In the genomic region with DNA sequence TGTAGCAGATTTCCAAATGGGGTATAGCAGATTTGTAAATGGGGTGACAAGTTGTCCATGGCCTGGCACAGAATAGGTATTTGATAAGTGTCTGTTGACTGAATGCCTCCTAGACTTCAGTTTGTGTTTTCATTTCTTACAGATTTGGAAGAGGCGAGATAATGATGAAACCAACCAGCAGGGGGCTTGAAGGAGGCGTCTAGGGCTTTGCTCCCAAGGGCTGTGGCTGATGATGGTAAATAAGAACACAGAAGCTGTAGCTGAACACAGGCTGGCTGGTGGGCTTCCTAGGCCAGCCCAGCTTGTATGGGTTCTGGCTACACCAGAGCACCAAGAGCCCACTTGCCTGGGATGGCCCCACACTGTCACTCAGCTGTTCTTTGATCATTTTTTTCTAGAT, we compare ENCODE assay signal across 8 cellular contexts. TPM values are rescaled to one million over a fixed set of nuclear protein-coding genes. Genes with fewer than 3 reads are reported as not detected.
DNase-seq lines count a peak whose midpoint lies in the region; ATAC-seq and TF ChIP-seq lines count a peak whose summit lies in the region.
"Had no signal": no experiment of that assay in that cellular context is flagged by ENCODE, and none has a peak within 500 bp of the region (broad histone marks: within the 10 kb centered on the region; RNA-seq: fewer than 3 reads in every experiment).

No MANE protein-coding gene starts in this region.

- no peak overlapping the region for H3K27ac ChIP-seq in right lobe of liver

- H3K36me3 ChIP-seq in right lobe of liver = peaks cover 0 to 77% (median 41%) of the 10 kb centered on the region in 4 donors

- H3K4me1 Mint-ChIP-seq in activated T-helper 1 cell treated with anti-CD3 and anti-CD28 coated beads, Interleukin-12 subunit alpha, Interleukin-12 subunit beta, Interleukin-2, Interleukin-4 antibody, amounts not matched to agents 30 ng/mL and 10 ng/mL and 1 ng/mL, durations not matched to agents 14 hours and 24 hours and 36 hours (ENCODE audit: low read depth) = peaks cover 6% of the 10 kb centered on the region

- peak; percentile 15 to 34 (median 22) for TF ChIP-seq CTCF in right lobe of liver (IDR thresholded peaks at IDR 0.05)

- DNase-seq in ELR (ENCODE audit: low read depth) (peak; percentile 79), HS-27A (ENCODE audit: low read depth) (peak; percentile 34), right lobe of liver (no peak), NCI-H345 (lab: John Stamatoyannopoulos, UW) (no peak), SW480 (ENCODE audit: low spot score) (no peak)
- no peak for DNase-seq in activated T-helper 1 cell treated with anti-CD3 and anti-CD28 coated beads, Interleukin-12 subunit alpha, Interleukin-12 subunit beta, Interleukin-2, Interleukin-4 antibody, amounts not matched to agents 30 ng/mL and 10 ng/mL and 1 ng/mL, durations not matched to agents 14 hours and 24 hours and 36 hours (ENCODE audit: low spot score)

- H3K27me3 Mint-ChIP-seq in activated T-helper 1 cell treated with anti-CD3 and anti-CD28 coated beads, Interleukin-12 subunit alpha, Interleukin-12 subunit beta, Interleukin-2, Interleukin-4 antibody, amounts not matched to agents 30 ng/mL and 10 ng/mL and 1 ng/mL, durations not matched to agents 14 hours and 24 hours and 36 hours (ENCODE audit: insufficient read depth) = no peaks in the 10 kb centered on the region

- 75% methylated on average over 1 of the region's 2 CpGs for WGBS in right lobe of liver (ENCODE audit: insufficient coverage, low coverage, low lambda C conversion rate, missing lambda C conversion rate)

- ATAC-seq in right lobe of liver (peak in 3 of 4 donors; percentile 25 to 42 (median 40)), HG02884 (IDR thresholded peaks at IDR 0.05; ENCODE audit: unreplicated experiment) (no peak)

- intact Hi-C loops in activated T-helper 1 cell treated with anti-CD3 and anti-CD28 coated beads, Interleukin-12 subunit alpha, Interleukin-12 subunit beta, Interleukin-2, Interleukin-4 antibody, amounts not matched to agents 30 ng/mL and 10 ng/mL and 1 ng/mL, durations not matched to agents 14 hours and 24 hours and 36 hours (cut with micrococcal nuclease) = no loop called here
- intact Hi-C loops in right lobe of liver (cut with DNase I) = no loop called here

- no peak overlapping the region for H3K4me3 ChIP-seq in right lobe of liver

- H3K27ac Mint-ChIP-seq in activated T-helper 1 cell treated with anti-CD3 and anti-CD28 coated beads, Interleukin-12 subunit alpha, Interleukin-12 subunit beta, Interleukin-2, Interleukin-4 antibody, amounts not matched to agents 30 ng/mL and 10 ng/mL and 1 ng/mL, durations not matched to agents 14 hours and 24 hours and 36 hours = peak overlapping the region; percentile 22

- peaks cover 0 to 4% (median 0%) of the 10 kb centered on the region in 4 donors for H3K4me1 ChIP-seq in right lobe of liver

- no peaks in the 10 kb centered on the region for H3K27me3 ChIP-seq in right lobe of liver

- no peak for TF ChIP-seq POLR2A in right lobe of liver (IDR thresholded peaks at IDR 0.05)

- H3K9me3 ChIP-seq in right lobe of liver = no peaks in the 10 kb centered on the region

- H3K36me3 Mint-ChIP-seq in activated T-helper 1 cell treated with anti-CD3 and anti-CD28 coated beads, Interleukin-12 subunit alpha, Interleukin-12 subunit beta, Interleukin-2, Interleukin-4 antibody, amounts not matched to agents 30 ng/mL and 10 ng/mL and 1 ng/mL, durations not matched to agents 14 hours and 24 hours and 36 hours (ENCODE audit: low read depth) = peaks cover 49% of the 10 kb centered on the region

- H3K9me3 Mint-ChIP-seq in activated T-helper 1 cell treated with anti-CD3 and anti-CD28 coated beads, Interleukin-12 subunit alpha, Interleukin-12 subunit beta, Interleukin-2, Interleukin-4 antibody, amounts not matched to agents 30 ng/mL and 10 ng/mL and 1 ng/mL, durations not matched to agents 14 hours and 24 hours and 36 hours = no peaks in the 10 kb centered on the region

- no peak overlapping the region for H3K4me3 Mint-ChIP-seq in activated T-helper 1 cell treated with anti-CD3 and anti-CD28 coated beads, Interleukin-12 subunit alpha, Interleukin-12 subunit beta, Interleukin-2, Interleukin-4 antibody, amounts not matched to agents 30 ng/mL and 10 ng/mL and 1 ng/mL, durations not matched to agents 14 hours and 24 hours and 36 hours

RNA-seq across cellular contexts. Expression of gene SFTPB, which starts 19.4 kb away (rescaled TPM):
- total RNA-seq in activated T-helper 1 cell treated with anti-CD3 and anti-CD28 coated beads, Interleukin-12 subunit alpha, Interleukin-12 subunit beta, Interleukin-2, Interleukin-4 antibody, amounts not matched to agents 30 ng/mL and 10 ng/mL and 1 ng/mL, durations not matched to agents 14 hours and 24 hours and 36 hours = not detected in 2 replicates
- total RNA-seq in right lobe of liver = 1 to 10 TPM in 1 of 6 experiments, under 1 TPM in 3, not detected in 2; 0.06 to 1.1 (median 0.79) TPM
- total RNA-seq: pulmonary artery endothelial cell had no signal

RNA-seq across cellular contexts. Expression of gene USP39, which starts 32.6 kb away (rescaled TPM):
- 90.2 and 93.1 TPM in 2 replicates for total RNA-seq in activated T-helper 1 cell treated with anti-CD3 and anti-CD28 coated beads, Interleukin-12 subunit alpha, Interleukin-12 subunit beta, Interleukin-2, Interleukin-4 antibody, amounts not matched to agents 30 ng/mL and 10 ng/mL and 1 ng/mL, durations not matched to agents 14 hours and 24 hours and 36 hours
- 10 to 100 TPM; 14.7 to 32.8 (median 17.9) TPM for total RNA-seq in right lobe of liver

RNA-seq across cellular contexts. Expression of gene C2orf68, which starts 36.8 kb away (rescaled TPM):
- total RNA-seq in activated T-helper 1 cell treated with anti-CD3 and anti-CD28 coated beads, Interleukin-12 subunit alpha, Interleukin-12 subunit beta, Interleukin-2, Interleukin-4 antibody, amounts not matched to agents 30 ng/mL and 10 ng/mL and 1 ng/mL, durations not matched to agents 14 hours and 24 hours and 36 hours = 36.3 and 36.7 TPM in 2 replicates
- 10 to 100 TPM in 5 of 6 experiments, 1 to 10 TPM in 1; 7.6 to 22.7 (median 14.8) TPM for total RNA-seq in right lobe of liver

RNA-seq across cellular contexts. Expression of gene GNLY, which starts 45.5 kb away (rescaled TPM):
- total RNA-seq in activated T-helper 1 cell treated with anti-CD3 and anti-CD28 coated beads, Interleukin-12 subunit alpha, Interleukin-12 subunit beta, Interleukin-2, Interleukin-4 antibody, amounts not matched to agents 30 ng/mL and 10 ng/mL and 1 ng/mL, durations not matched to agents 14 hours and 24 hours and 36 hours = 141 and 152 TPM in 2 replicates
- total RNA-seq in right lobe of liver = 1 to 10 TPM in 5 of 6 experiments, under 1 TPM in 1; 0.92 to 3.1 (median 1.6) TPM
- total RNA-seq: pulmonary artery endothelial cell had no signal

RNA-seq across cellular contexts. Expression of gene TMEM150A, which starts 46.1 kb away (rescaled TPM):
- total RNA-seq in activated T-helper 1 cell treated with anti-CD3 and anti-CD28 coated beads, Interleukin-12 subunit alpha, Interleukin-12 subunit beta, Interleukin-2, Interleukin-4 antibody, amounts not matched to agents 30 ng/mL and 10 ng/mL and 1 ng/mL, durations not matched to agents 14 hours and 24 hours and 36 hours = 7.0 and 8.9 TPM in 2 replicates
- total RNA-seq in right lobe of liver = 10 to 100 TPM; 20.0 to 26.7 (median 21.9) TPM

Comparison
In these comparisons a context has a peak if more than half of its experiments do, and no peak if none do; other contexts are left out.
1. DNase-seq: peak in ELR (single experiment) and HS-27A (single experiment); none in activated T-helper 1 cell treated with anti-CD3 and anti-CD28 coated beads, Interleukin-12 subunit alpha, Interleukin-12 subunit beta, Interleukin-2, Interleukin-4 antibody, amounts not matched to agents 30 ng/mL and 10 ng/mL and 1 ng/mL, durations not matched to agents 14 hours and 24 hours and 36 hours (single experiment), right lobe of liver (0 of 3), NCI-H345 (single experiment) and SW480 (single experiment).